11 cellular contexts compared by ENCODE assay signal in the genomic region with DNA sequence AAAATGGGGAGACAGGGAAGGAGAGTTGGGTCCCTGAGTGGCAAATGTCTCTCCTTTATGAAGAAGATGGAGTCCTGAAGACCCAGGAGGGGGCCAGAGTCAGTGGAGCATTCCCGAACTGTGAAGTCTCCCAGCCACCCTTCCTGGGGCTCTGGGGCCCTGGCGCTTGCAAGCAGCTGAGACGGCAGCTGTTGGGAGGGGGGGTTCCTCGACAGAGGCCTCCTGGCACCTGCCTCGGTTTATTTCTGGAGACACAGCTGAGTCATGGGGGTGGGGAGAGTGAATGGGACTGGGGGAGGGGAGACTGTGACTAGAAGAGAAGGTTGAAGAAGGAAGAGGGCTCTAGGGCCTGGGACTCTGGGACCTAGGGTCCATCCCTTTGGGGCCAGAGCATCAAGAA. TPM values are rescaled to one million over a fixed set of nuclear protein-coding genes. Genes with fewer than 3 reads are reported as not detected.
DNase-seq lines count a peak whose midpoint lies in the region; ATAC-seq, FAIRE-seq and TF ChIP-seq lines count a peak whose summit lies in the region.
"Had no signal": no experiment of that assay in that cellular context is flagged by ENCODE, and none has a peak within 500 bp of the region (broad histone marks: within the 10 kb centered on the region; RNA-seq: fewer than 3 reads in every experiment).

No MANE protein-coding gene starts in this region.

- TF ChIP-seq EP300 in K562 (IDR thresholded peaks at IDR 0.05; ENCODE audit: low read length) = peak; percentile 33; the same call in 1 of the 2 replicates

- H3K36me3 Mint-ChIP-seq in activated CD8-positive, alpha-beta memory T cell treated with anti-CD3 and anti-CD28 coated beads, Interleukin-2, amount 10 ng/mL, durations not matched to agents 7 days and 5 days = no peaks in the 10 kb centered on the region

- no peak for TF ChIP-seq RAD21 in K562 (CRISPR knock-in tag; conservative IDR thresholded peaks at IDR 0.05 in 1 of 2, IDR thresholded peaks at IDR 0.05 in 1 of 2)

- in situ Hi-C loops in K562 (cut with MboI) = no loop called here

- peak overlapping the region; percentile 14 for H3K27ac Mint-ChIP-seq in activated CD8-positive, alpha-beta memory T cell treated with anti-CD3 and anti-CD28 coated beads, Interleukin-2, amount 10 ng/mL, durations not matched to agents 7 days and 5 days

- H3K27ac ChIP-seq in K562 (ENCODE audit: extremely low read depth, low read depth, low read length) (peak overlapping the region; percentile 100), left lung (peak overlapping the region; percentile 68 to 73), upper lobe of right lung (peak overlapping the region; percentile 69)

- H4K20me1 ChIP-seq in K562 (replicated peaks; ENCODE audit: control insufficient read depth, insufficient read depth, low read length) = peaks cover 17% of the 10 kb centered on the region

- no peaks in the 10 kb centered on the region for H3K9me3 Mint-ChIP-seq in activated CD8-positive, alpha-beta memory T cell treated with anti-CD3 and anti-CD28 coated beads, Interleukin-2, amount 10 ng/mL, durations not matched to agents 7 days and 5 days (ENCODE audit: low read depth)

- H3K4me3 ChIP-seq in K562 (no peak overlapping the region), left lung (no peak overlapping the region), upper lobe of right lung (no peak overlapping the region)

- TF ChIP-seq CTCF in K562 (IDR thresholded peaks at IDR 0.05 in 2 of 3, conservative IDR thresholded peaks at IDR 0.05 in 1 of 3; ENCODE audit: insufficient read depth in 2 of 3, low read depth in 1 of 3, low read length in 3 of 3) (no peak), left lung (IDR thresholded peaks at IDR 0.05) (no peak), upper lobe of right lung (IDR thresholded peaks at IDR 0.05) (no peak)

- no peak for TF ChIP-seq POLR2A in K562 (conservative IDR thresholded peaks at IDR 0.05)

- CTCF ChIA-PET in activated CD8-positive, alpha-beta memory T cell treated with anti-CD3 and anti-CD28 coated beads, Interleukin-2, amount 10 ng/mL, durations not matched to agents 7 days and 5 days (lab: Charles Lee) = interaction anchor here (12.6 kb wide), 1 partner anchor 38 kb away, joined by 340 read pairs; a partner anchor contains a TSS
- CTCF ChIA-PET in K562 (lab: Yijun Ruan, JAX; ENCODE audit: low intra/inter-chr PET ratio) = no interaction called here

- H2AFZ ChIP-seq in K562 (ENCODE audit: low read depth, low read length) = peak overlapping the region; percentile 84

- peak overlapping the region; percentile 100 for H3K4me2 ChIP-seq in K562 (ENCODE audit: insufficient read depth, low read length)

- peaks cover 8% of the 10 kb centered on the region for H3K27me3 Mint-ChIP-seq in activated CD8-positive, alpha-beta memory T cell treated with anti-CD3 and anti-CD28 coated beads, Interleukin-2, amount 10 ng/mL, durations not matched to agents 7 days and 5 days

- H3K9me3 ChIP-seq in K562 (replicated peaks; ENCODE audit: control insufficient read depth, insufficient read depth, low read depth, low read length) = no peaks in the 10 kb centered on the region
- H3K9me3 ChIP-seq in left lung = no peaks in the 10 kb centered on the region
- H3K9me3 ChIP-seq in upper lobe of right lung = no peaks in the 10 kb centered on the region

- H3K4me1 ChIP-seq in K562 (replicated peaks in 1 of 2; ENCODE audit: control insufficient read depth in 2 of 2, insufficient read depth in 2 of 2, low read length in 2 of 2) (peaks cover 60 to 78% of the 10 kb centered on the region in 2 experiments), left lung (peaks cover 48 to 89% of the 10 kb centered on the region in 2 donors), upper lobe of right lung (peaks cover 81% of the 10 kb centered on the region)

- BruUV-seq in K562 (replicated peaks; lab: Mats Ljungman, UMichigan) = no TSS peak

- H3K27me3 ChIP-seq in K562 (ENCODE audit: control insufficient read depth in 2 of 2, insufficient read depth in 2 of 2, low read length in 2 of 2) (no peaks in the 10 kb centered on the region), left lung (peaks cover 0 to 11% of the 10 kb centered on the region in 2 donors), upper lobe of right lung (no peaks in the 10 kb centered on the region)

- intact Hi-C loops in K562 (cut with micrococcal nuclease) = no loop called here
- intact Hi-C loops in left lung (cut with DNase I) = no loop called here
- intact Hi-C loops in upper lobe of right lung (cut with DNase I) = no loop called here

- POLR2A ChIA-PET in K562 (lab: Yijun Ruan, JAX) = interaction anchor here (0.6 to 2.3 kb wide), 5 partner anchors 14 to 65 kb away, joined by 3 to 10 read pairs (median 3); a partner anchor contains a TSS

- H3K4me1 Mint-ChIP-seq in activated CD8-positive, alpha-beta memory T cell treated with anti-CD3 and anti-CD28 coated beads, Interleukin-2, amount 10 ng/mL, durations not matched to agents 7 days and 5 days = peaks cover 59% of the 10 kb centered on the region

- H3K4me3 Mint-ChIP-seq in activated CD8-positive, alpha-beta memory T cell treated with anti-CD3 and anti-CD28 coated beads, Interleukin-2, amount 10 ng/mL, durations not matched to agents 7 days and 5 days = no peak overlapping the region

- ATAC-seq in activated CD8-positive, alpha-beta memory T cell treated with anti-CD3 and anti-CD28 coated beads, Interleukin-2, amount 10 ng/mL, durations not matched to agents 7 days and 5 days = no peak
- ATAC-seq in K562 (no peak), left lung (no peak), upper lobe of right lung (no peak)

- H3K36me3 ChIP-seq in K562 (ENCODE audit: control insufficient read depth, insufficient read depth, low read length) (peaks cover 20% of the 10 kb centered on the region; the same call in 2 of the 3 replicates), left lung (no peaks in the 10 kb centered on the region), upper lobe of right lung (no peaks in the 10 kb centered on the region)

- peaks cover 41% of the 10 kb centered on the region for H3K79me2 ChIP-seq in K562 (ENCODE audit: control insufficient read depth, insufficient read depth, low read length)

- no peak for FAIRE-seq in K562 (lab: Jason Lieb, UNC)
- FAIRE-seq: bronchial epithelial cell had no signal

- no peak for DNase-seq in activated CD8-positive, alpha-beta memory T cell treated with anti-CD3 and anti-CD28 coated beads, Interleukin-2, amount 10 ng/mL, durations not matched to agents 7 days and 5 days
- no peak for DNase-seq in activated CD8-positive, alpha-beta memory T cell treated with anti-CD3 and anti-CD28 coated beads, Interleukin-2, amount 50 U/mL, for 4 hours
- DNase-seq in K562 (ENCODE audit: extremely low read depth in 1 of 4, low spot score in 3 of 4) (peak; percentile 61 to 85 (median 66)), left lung (peak in 1 of 2 donors; percentile 22), upper lobe of right lung (no peak), activated gamma-delta T cell treated with Interleukin-2 at 50 U/mL for 16 hours (no peak), kidney glomerular epithelial cell (lab: John Stamatoyannopoulos, UW) (no peak), Ammon's horn (ENCODE audit: low spot score) (no peak)
- DNase-seq: T1000 had no signal

- H3K9me1 ChIP-seq in K562 (ENCODE audit: control insufficient read depth, insufficient read depth, low read length) = peaks cover 8% of the 10 kb centered on the region

- peak overlapping the region; percentile 73 to 100; a peak in 3 of 4 replicates for H3K9ac ChIP-seq in K562 (ENCODE audit: insufficient read depth in 1 of 2, low read depth in 2 of 2, low read length in 2 of 2)

- 7% methylated on average over 5 of the region's 5 CpGs for WGBS in K562 (ENCODE audit: insufficient coverage, low coverage, missing lambda C conversion rate)

RNA-seq across cellular contexts. Expression of a gene that starts 14.0 kb away (rescaled TPM):
- total RNA-seq in activated CD8-positive, alpha-beta memory T cell treated with anti-CD3 and anti-CD28 coated beads, Interleukin-2, amount 10 ng/mL, durations not matched to agents 7 days and 5 days = not detected
- 1.5 and 2.0 TPM in 2 replicates for total RNA-seq in K562 (2011; cell fraction: chromatin; rRNA removed; ENCODE audit: low replicate concordance)
- 1.7 TPM in 2 replicates for total RNA-seq in K562 (2011; cell fraction: nucleolus; rRNA removed)
- total RNA-seq in K562 (2011; cell fraction: nucleoplasm; rRNA removed) = 1.8 and 3.1 TPM in 2 replicates
- total RNA-seq in K562 (2014; rRNA removed) (5.8 and 6.6 TPM in 2 replicates), K562 (2014; rRNA removed; fragmentation: Illumina TruSeq; extraction: Trizol) (3.3 and 4.1 TPM in 2 replicates), K562 (2015; rRNA removed; fragmentation: Illumina TruSeq; extraction: Trizol) (4.8 and 4.9 TPM in 2 replicates), K562 (2021) (5.5 and 8.6 TPM in 2 replicates), left lung (10 to 100 TPM; 56.9 to 58.5 TPM), upper lobe of right lung (54.7 TPM)
- polyA plus RNA-seq in K562 (2011; rRNA removed) (2.7 TPM in 2 replicates), K562 (2014; fragmentation: Illumina TruSeq; extraction: Trizol) (5.4 and 6.3 TPM in 2 replicates), K562 (2014; fragmentation: Nextera tagmentation; extraction: Ambion mirVana) (under 1 TPM; 0.10 to 0.13 TPM), K562 (2014; rRNA removed) (2.5 and 4.2 TPM in 2 replicates)
- polyA plus RNA-seq in K562 (2011; cell fraction: cytosol; rRNA removed) = 1.5 and 2.5 TPM in 2 replicates
- 3.2 and 5.5 TPM in 2 replicates for polyA plus RNA-seq in K562 (2011; cell fraction: nucleus; rRNA removed)
- 6.5 and 7.0 TPM in 2 replicates for polyA plus RNA-seq in K562 (2012)
- polyA minus RNA-seq in K562 (2011; rRNA and poly(A)+ RNA removed) = 2.3 and 2.4 TPM in 2 replicates
- 3.8 and 5.4 TPM in 2 replicates for polyA minus RNA-seq in K562 (2011; cell fraction: cytosol; rRNA and poly(A)+ RNA removed)
- 1.2 and 1.4 TPM in 2 replicates for polyA minus RNA-seq in K562 (2011; cell fraction: nucleus; rRNA and poly(A)+ RNA removed)

RNA-seq across cellular contexts. Expression of a gene that starts 21.3 kb away (rescaled TPM):
- total RNA-seq in activated CD8-positive, alpha-beta memory T cell treated with anti-CD3 and anti-CD28 coated beads, Interleukin-2, amount 10 ng/mL, durations not matched to agents 7 days and 5 days = under 1 TPM in 1 of 2 experiments, not detected in 1; 0.07 TPM
- total RNA-seq in K562 (2011; cell fraction: chromatin; rRNA removed; ENCODE audit: low replicate concordance) = 0.12 TPM in 1 of 2 replicates, not detected in the other
- total RNA-seq in K562 (2011; cell fraction: nucleolus; rRNA removed) = 0.17 and 0.26 TPM in 2 replicates
- not detected in 2 replicates for total RNA-seq in K562 (2011; cell fraction: nucleoplasm; rRNA removed)
- total RNA-seq in K562 (2014; rRNA removed) (0.12 TPM in 1 of 2 replicates, not detected in the other), K562 (2014; rRNA removed; fragmentation: Illumina TruSeq; extraction: Trizol) (not detected in 2 replicates), K562 (2015; rRNA removed; fragmentation: Illumina TruSeq; extraction: Trizol) (0.08 TPM in 1 of 2 replicates, not detected in the other), K562 (2021) (0.22 TPM in 1 of 2 replicates, not detected in the other), left lung (under 1 TPM; 0.34 to 0.35 TPM), upper lobe of right lung (not detected)
- polyA plus RNA-seq in K562 (2011; rRNA removed) (0.06 and 0.09 TPM in 2 replicates), K562 (2014; fragmentation: Illumina TruSeq; extraction: Trizol) (0.19 and 0.33 TPM in 2 replicates), K562 (2014; fragmentation: Nextera tagmentation; extraction: Ambion mirVana) (under 1 TPM in 1 of 2 experiments, not detected in 1; 0.04 TPM), K562 (2014; rRNA removed) (0.22 and 0.23 TPM in 2 replicates)
- polyA plus RNA-seq in K562 (2011; cell fraction: cytosol; rRNA removed) = 0.04 and 0.25 TPM in 2 replicates
- polyA plus RNA-seq in K562 (2011; cell fraction: nucleus; rRNA removed) = 0.06 and 0.21 TPM in 2 replicates
- 0.35 and 0.52 TPM in 2 replicates for polyA plus RNA-seq in K562 (2012)
- polyA minus RNA-seq in K562 (2011; rRNA and poly(A)+ RNA removed) = not detected in 2 replicates
- not detected in 2 replicates for polyA minus RNA-seq in K562 (2011; cell fraction: cytosol; rRNA and poly(A)+ RNA removed)
- polyA minus RNA-seq in K562 (2011; cell fraction: nucleus; rRNA and poly(A)+ RNA removed) = not detected in 2 replicates
- total RNA-seq: bronchial epithelial cell had no signal

RNA-seq across cellular contexts. Expression of a gene that starts 42.2 kb away (rescaled TPM):
- total RNA-seq in activated CD8-positive, alpha-beta memory T cell treated with anti-CD3 and anti-CD28 coated beads, Interleukin-2, amount 10 ng/mL, durations not matched to agents 7 days and 5 days = 1 to 10 TPM; 1.4 to 1.9 TPM
- total RNA-seq in K562 (2011; cell fraction: chromatin; rRNA removed; ENCODE audit: low replicate concordance) = 0.86 TPM in 1 of 2 replicates, not detected in the other
- 0.39 and 1.0 TPM in 2 replicates for total RNA-seq in K562 (2011; cell fraction: nucleolus; rRNA removed)
- 0.44 TPM in 1 of 2 replicates, not detected in the other for total RNA-seq in K562 (2011; cell fraction: nucleoplasm; rRNA removed)
- 0.86 and 1.2 TPM in 2 replicates for total RNA-seq in K562 (2014; rRNA removed)
- 0.32 and 0.36 TPM in 2 replicates for total RNA-seq in K562 (2014; rRNA removed; fragmentation: Illumina TruSeq; extraction: Trizol)
- total RNA-seq in K562 (2015; rRNA removed; fragmentation: Illumina TruSeq; extraction: Trizol) = 0.72 and 1.3 TPM in 2 replicates
- total RNA-seq in K562 (2021) = 1.5 and 1.6 TPM in 2 replicates
- polyA plus RNA-seq in K562 (2011; rRNA removed) = 0.50 and 1.5 TPM in 2 replicates
- polyA plus RNA-seq in K562 (2011; cell fraction: cytosol; rRNA removed) = 0.58 and 1.3 TPM in 2 replicates
- polyA plus RNA-seq in K562 (2011; cell fraction: nucleus; rRNA removed) = 1.8 and 2.6 TPM in 2 replicates
- 2.6 and 2.9 TPM in 2 replicates for polyA plus RNA-seq in K562 (2012)
- 1.9 and 2.5 TPM in 2 replicates for polyA plus RNA-seq in K562 (2014; fragmentation: Illumina TruSeq; extraction: Trizol)
- under 1 TPM; 0.30 to 0.52 TPM for polyA plus RNA-seq in K562 (2014; fragmentation: Nextera tagmentation; extraction: Ambion mirVana)
- polyA plus RNA-seq in K562 (2014; rRNA removed) = 0.82 and 1.2 TPM in 2 replicates
- polyA minus RNA-seq in K562 (2011; rRNA and poly(A)+ RNA removed) = 0.28 and 0.72 TPM in 2 replicates
- not detected in 2 replicates for polyA minus RNA-seq in K562 (2011; cell fraction: cytosol; rRNA and poly(A)+ RNA removed)
- polyA minus RNA-seq in K562 (2011; cell fraction: nucleus; rRNA and poly(A)+ RNA removed) = not detected in 2 replicates
- 10 to 100 TPM in 1 of 2 donors, 1 to 10 TPM in 1; 2.7 to 23.3 TPM for total RNA-seq in left lung
- 1.4 TPM for total RNA-seq in upper lobe of right lung

RNA-seq across cellular contexts. Expression of a gene that starts 44.0 kb away (rescaled TPM):
- total RNA-seq in activated CD8-positive, alpha-beta memory T cell treated with anti-CD3 and anti-CD28 coated beads, Interleukin-2, amount 10 ng/mL, durations not matched to agents 7 days and 5 days = not detected
- 1.4 TPM in 1 of 2 replicates, not detected in the other for total RNA-seq in K562 (2011; cell fraction: chromatin; rRNA removed; ENCODE audit: low replicate concordance)
- total RNA-seq in K562 (2011; cell fraction: nucleolus; rRNA removed) = 3.0 TPM in 2 replicates
- 0.53 and 0.88 TPM in 2 replicates for total RNA-seq in K562 (2011; cell fraction: nucleoplasm; rRNA removed)
- total RNA-seq in K562 (2014; rRNA removed) (3.1 and 3.8 TPM in 2 replicates), K562 (2014; rRNA removed; fragmentation: Illumina TruSeq; extraction: Trizol) (not detected in 2 replicates), K562 (2015; rRNA removed; fragmentation: Illumina TruSeq; extraction: Trizol) (0.14 and 0.19 TPM in 2 replicates), K562 (2021) (3.6 and 5.2 TPM in 2 replicates), left lung (under 1 TPM in 1 of 2 donors, not detected in 1; 0.18 TPM), upper lobe of right lung (0.78 TPM)
- polyA plus RNA-seq in K562 (2011; rRNA removed) (0.39 and 0.76 TPM in 2 replicates), K562 (2014; fragmentation: Illumina TruSeq; extraction: Trizol) (0.17 TPM in 1 of 2 replicates, not detected in the other), K562 (2014; fragmentation: Nextera tagmentation; extraction: Ambion mirVana) (not detected), K562 (2014; rRNA removed) (4.4 and 4.5 TPM in 2 replicates)
- polyA plus RNA-seq in K562 (2011; cell fraction: cytosol; rRNA removed) = 1.3 and 4.1 TPM in 2 replicates
- 6.5 and 10.9 TPM in 2 replicates for polyA plus RNA-seq in K562 (2011; cell fraction: nucleus; rRNA removed)
- polyA plus RNA-seq in K562 (2012) = 0.95 and 3.3 TPM in 2 replicates
- polyA minus RNA-seq in K562 (2011; rRNA and poly(A)+ RNA removed) = 0.35 TPM in 1 of 2 replicates, not detected in the other
- polyA minus RNA-seq in K562 (2011; cell fraction: cytosol; rRNA and poly(A)+ RNA removed) = not detected in 2 replicates
- polyA minus RNA-seq in K562 (2011; cell fraction: nucleus; rRNA and poly(A)+ RNA removed) = 3.1 and 3.8 TPM in 2 replicates
- polyA plus RNA-seq: BJ had no signal

Comparison
In these comparisons a context has a peak if more than half of its experiments do, and no peak if none do; other contexts are left out.
1. DNase-seq: peak in K562 (4 of 4); none in activated CD8-positive, alpha-beta memory T cell treated with anti-CD3 and anti-CD28 coated beads, Interleukin-2, amount 10 ng/mL, durations not matched to agents 7 days and 5 days (single experiment), activated CD8-positive, alpha-beta memory T cell treated with anti-CD3 and anti-CD28 coated beads, Interleukin-2, amount 50 U/mL, for 4 hours (single experiment), upper lobe of right lung (single experiment), activated gamma-delta T cell treated with Interleukin-2 at 50 U/mL for 16 hours (single experiment), kidney glomerular epithelial cell (single experiment) and Ammon's horn (single experiment).
2. Peak in every context shown above with its lines, with median percentiles within 50 percentile points of each other: H3K27ac ChIP-seq.